In genomic region chr2:202052235-202052634, GRCh38 we compare ENCODE assay signal across 20 cellular contexts. TPM values are rescaled to one million over a fixed set of nuclear protein-coding genes. Genes with fewer than 3 reads are reported as not detected.
DNase-seq lines count a peak whose midpoint lies in the region; ATAC-seq, FAIRE-seq and TF ChIP-seq lines count a peak whose summit lies in the region.
"Had no signal": no experiment of that assay in that cellular context is flagged by ENCODE, and none has a peak within 500 bp of the region (broad histone marks: within the 10 kb centered on the region; RNA-seq: fewer than 3 reads in every experiment).

No MANE protein-coding gene starts in this region.

- no peak for TF ChIP-seq POLR2A in GM12891 (IDR thresholded peaks at IDR 0.05; ENCODE audit: low read depth, low read length)

- no peaks in the 10 kb centered on the region for H3K4me1 ChIP-seq in ascending aorta
- H3K4me1 ChIP-seq in muscle layer of colon (ENCODE audit: insufficient read depth, low read length): peaks cover 9% of the 10 kb centered on the region
- no peaks in the 10 kb centered on the region for H3K4me1 ChIP-seq in MM.1S (ENCODE audit: low read length)
- H3K4me1 ChIP-seq: A549; BLaER1 treated with 17β-estradiol and CSF1 and Interleukin-3, amounts not matched to agents 10 nM and 100 nM; SJSA1 had no signal

- TF ChIP-seq CTCF in ascending aorta (IDR thresholded peaks at IDR 0.05) (no peak), MM.1S (IDR thresholded peaks at IDR 0.05; ENCODE audit: low read length) (no peak)

- H2AFZ ChIP-seq in MM.1S (ENCODE audit: low read length): no peak overlapping the region

- H3K36me3 ChIP-seq in ascending aorta: no peaks in the 10 kb centered on the region
- no peaks in the 10 kb centered on the region for H3K36me3 ChIP-seq in muscle layer of colon (ENCODE audit: insufficient read depth, low read length)
- no peaks in the 10 kb centered on the region for H3K36me3 ChIP-seq in MM.1S (replicated peaks; ENCODE audit: insufficient read depth, low read length)
- H3K36me3 ChIP-seq: BLaER1 treated with 17β-estradiol and CSF1 and Interleukin-3, amounts not matched to agents 10 nM and 100 nM; SJSA1 had no signal

- H3K27ac ChIP-seq in ascending aorta (peak overlapping the region; percentile 28 to 59), muscle layer of colon (ENCODE audit: low read depth, low read length) (peak overlapping the region; percentile 51), MM.1S (ENCODE audit: low read length) (no peak overlapping the region)
- H3K27ac ChIP-seq: A549; BLaER1 treated with 17β-estradiol and CSF1 and Interleukin-3, amounts not matched to agents 10 nM and 100 nM; RWPE1; SJSA1 had no signal

- DNase-seq in GM12891 (ENCODE audit: insufficient read length, low spot score) (no peak), KBM-7 (peak; percentile 19), ascending aorta (ENCODE audit: low spot score in 2 of 2) (no peak), MM.1S (no peak), NCI-H526 (lab: John Stamatoyannopoulos, UW) (no peak)
- DNase-seq in stimulated activated CD4-positive, alpha-beta T cell treated with anti-CD3 and anti-CD28 coated beads, Interleukin-4, amount 100 ng/mL, for 4 hours: no peak
- DNase-seq: DMS79 treated with DMSO at 0.1 percent for 48 hours, H9, NCI-H1105 treated with DMSO at 0.1 percent for 48 hours, NCI-H1930, OCI-M1, T-helper 1 cell had no signal

- H3K9me2 ChIP-seq in MM.1S (replicated peaks; ENCODE audit: insufficient read depth, low read length): no peaks in the 10 kb centered on the region

- intact Hi-C loops in ascending aorta (cut with DNase I): no loop called here

- H3K79me2 ChIP-seq in MM.1S (ENCODE audit: low read length): no peaks in the 10 kb centered on the region

- no peak for ATAC-seq in GM21528 (IDR thresholded peaks at IDR 0.05; ENCODE audit: low FRiP score, unreplicated experiment)
- ATAC-seq: A549 had no signal

- no peaks in the 10 kb centered on the region for H3K27me3 ChIP-seq in ascending aorta
- H3K27me3 ChIP-seq in muscle layer of colon (ENCODE audit: control insufficient read depth in 1 of 2, insufficient read depth in 2 of 2, low read length in 2 of 2): no peaks in the 10 kb centered on the region
- H3K27me3 ChIP-seq in MM.1S (replicated peaks; ENCODE audit: insufficient read depth, low read length): no peaks in the 10 kb centered on the region
- H3K27me3 ChIP-seq: BLaER1 treated with 17β-estradiol and CSF1 and Interleukin-3, amounts not matched to agents 10 nM and 100 nM; SJSA1 had no signal

- in situ Hi-C loops in KBM-7 (cut with MboI; ENCODE audit: low pct_unique_long_range_greater_than_20kb, low sequenced_read_pairs): no loop called here

- H3K4me3 ChIP-seq in ascending aorta (peak overlapping the region in 1 of 2 donors; percentile 39), muscle layer of colon (ENCODE audit: low read depth in 1 of 2, low read length in 2 of 2) (no peak overlapping the region), MM.1S (ENCODE audit: low read length) (no peak overlapping the region)
- H3K4me3 ChIP-seq: A549; BLaER1 treated with 17β-estradiol and CSF1 and Interleukin-3, amounts not matched to agents 10 nM and 100 nM; SJSA1 had no signal

- H3K9me3 ChIP-seq in ascending aorta (no peaks in the 10 kb centered on the region), muscle layer of colon (ENCODE audit: low read length) (no peaks in the 10 kb centered on the region), MM.1S (replicated peaks; ENCODE audit: insufficient read depth, low read length) (no peaks in the 10 kb centered on the region)
- H3K9me3 ChIP-seq: A549; BLaER1 treated with 17β-estradiol and CSF1 and Interleukin-3, amounts not matched to agents 10 nM and 100 nM; SJSA1 had no signal

- no peaks in the 10 kb centered on the region for H4K20me1 ChIP-seq in MM.1S (ENCODE audit: insufficient read depth, low read length)
- H4K20me1 ChIP-seq: BLaER1 treated with 17β-estradiol and CSF1 and Interleukin-3, amounts not matched to agents 10 nM and 100 nM had no signal

- H3K4me2 ChIP-seq in MM.1S (ENCODE audit: low read depth, low read length): no peak overlapping the region
- H3K4me2 ChIP-seq: A549; BLaER1 treated with 17β-estradiol and CSF1 and Interleukin-3, amounts not matched to agents 10 nM and 100 nM had no signal

- H3K9ac ChIP-seq in muscle layer of colon (ENCODE audit: low read length) (no peak overlapping the region), MM.1S (ENCODE audit: low read length) (no peak overlapping the region)
- H3K9ac ChIP-seq: BLaER1 treated with 17β-estradiol and CSF1 and Interleukin-3, amounts not matched to agents 10 nM and 100 nM had no signal

- no peaks in the 10 kb centered on the region for H3F3A ChIP-seq in MM.1S (ENCODE audit: insufficient read depth, low read length)

- FAIRE-seq in GM12891 (lab: Jason Lieb, UNC): no peak
- FAIRE-seq: A549 had no signal

TF ChIP-seq in GM12891, 5 proteins besides CTCF, POLR2A, EP300 and RAD21:
- TF ChIP-seq POLR2AphosphoS5 (IDR thresholded peaks at IDR 0.05; ENCODE audit: low read depth, low read length) (no peak), PAX5 (IDR thresholded peaks at IDR 0.05; ENCODE audit: insufficient read depth, low read length, severe bottlenecking) (no peak), SPI1 (IDR thresholded peaks at IDR 0.05; ENCODE audit: low read depth, low read length) (peak; percentile 86), TAF1 (IDR thresholded peaks at IDR 0.05; ENCODE audit: low read depth, low read length) (no peak)

RNA-seq across cellular contexts. Expression of gene FZD7, which starts 18.6 kb away (rescaled TPM):
- 0.18 TPM for polyA plus RNA-seq in GM12891 (2012; ENCODE audit: low read depth, missing spikeins)
- total RNA-seq in ascending aorta: 32.5 TPM

RNA-seq across cellular contexts. Expression of gene KIAA2012, which starts 20.8 kb away (rescaled TPM):
- 0.03 TPM for polyA plus RNA-seq in GM12891 (2012; ENCODE audit: low read depth, missing spikeins)
- 0.11 TPM for total RNA-seq in ascending aorta
- total RNA-seq: G401, H9, M059J had no signal
